ENCODE assay signal across 2 cellular contexts in the genomic region with DNA sequence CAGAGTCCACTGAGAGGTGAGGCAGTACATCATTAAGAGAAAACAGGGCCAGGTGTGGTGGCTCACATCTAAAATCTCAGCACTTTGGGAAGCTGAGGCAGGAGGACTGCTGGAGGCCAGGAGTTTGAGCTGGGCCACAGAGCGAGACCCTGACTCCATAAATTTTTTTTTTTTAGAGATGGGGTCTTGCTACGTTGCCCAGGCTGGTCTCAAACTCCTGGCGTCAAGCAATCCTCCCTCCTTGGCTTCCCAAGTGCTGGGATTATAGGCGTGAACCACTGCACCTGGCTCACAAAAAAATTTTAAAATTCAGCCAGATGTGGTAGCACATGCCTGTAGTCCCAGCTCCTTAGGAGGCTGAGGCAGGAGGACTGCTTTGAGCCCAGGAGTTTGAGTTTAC.
TF ChIP-seq lines count a peak whose summit lies in the region.

No MANE protein-coding gene starts in this region.

TF ChIP-seq in HepG2, 621 proteins besides CTCF, POLR2A, EP300 and RAD21:
- no peak for TF ChIP-seq ZNF607 (CRISPR knock-in tag; IDR thresholded peaks at IDR 0.05; ENCODE audit: borderline replicate concordance)
- TF ChIP-seq ZNF121 (CRISPR knock-in tag; IDR thresholded peaks at IDR 0.05) = peak; percentile 79

TF ChIP-seq in H1, 55 proteins besides CTCF, POLR2A, EP300 and RAD21:
- TF ChIP-seq SIN3A (conservative IDR thresholded peaks at IDR 0.05 in 1 of 2, IDR thresholded peaks at IDR 0.05 in 1 of 2; ENCODE audit: low read depth in 1 of 2, low read length in 2 of 2) (no peak), CTBP2 (IDR thresholded peaks at IDR 0.05; ENCODE audit: borderline replicate concordance, insufficient read depth, insufficient read length, low read length) (no peak), NRF1 (IDR thresholded peaks at IDR 0.05; ENCODE audit: low read depth, low read length) (no peak), HDAC6 (IDR thresholded peaks at IDR 0.05; ENCODE audit: low read depth, low read length) (no peak), GABPA (IDR thresholded peaks at IDR 0.05; ENCODE audit: borderline replicate concordance, insufficient read depth, low read length) (no peak), SAP30 (IDR thresholded peaks at IDR 0.05; ENCODE audit: insufficient read depth, insufficient replicate concordance, low read length) (no peak), KDM1A (IDR thresholded peaks at IDR 0.05; ENCODE audit: borderline replicate concordance, low read length) (no peak), TEAD4 (IDR thresholded peaks at IDR 0.05; ENCODE audit: low read depth, low read length) (no peak), RNF2 (IDR thresholded peaks at IDR 0.05; ENCODE audit: borderline replicate concordance, low read depth, low read length, missing control alignments, poor library complexity, severe bottlenecking) (no peak), SRF (IDR thresholded peaks at IDR 0.05; ENCODE audit: low read depth, low read length) (no peak), TBP (IDR thresholded peaks at IDR 0.05; ENCODE audit: low read depth, low read length) (no peak), POU5F1 (IDR thresholded peaks at IDR 0.05; ENCODE audit: low read depth, low read length) (no peak), CEBPB (IDR thresholded peaks at IDR 0.05; ENCODE audit: low read depth, low read length) (no peak), CREB1 (IDR thresholded peaks at IDR 0.05) (no peak), YY1 (IDR thresholded peaks at IDR 0.05; ENCODE audit: low read depth, low read length) (no peak), EZH2 (IDR thresholded peaks at IDR 0.05; ENCODE audit: low read depth, low read length, severe bottlenecking) (no peak), BACH1 (IDR thresholded peaks at IDR 0.05; ENCODE audit: low read length) (no peak)
- TF ChIP-seq, protein P1, sequence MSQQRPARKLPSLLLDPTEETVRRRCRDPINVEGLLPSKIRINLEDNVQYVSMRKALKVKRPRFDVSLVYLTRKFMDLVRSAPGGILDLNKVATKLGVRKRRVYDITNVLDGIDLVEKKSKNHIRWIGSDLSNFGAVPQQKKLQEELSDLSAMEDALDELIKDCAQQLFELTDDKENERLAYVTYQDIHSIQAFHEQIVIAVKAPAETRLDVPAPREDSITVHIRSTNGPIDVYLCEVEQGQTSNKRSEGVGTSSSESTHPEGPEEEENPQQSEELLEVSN (IDR thresholded peaks at IDR 0.05) = no peak
